8 cellular contexts compared by ENCODE assay signal in genomic region chr17:44218344-44219125, GRCh38. TPM values are rescaled to one million over a fixed set of nuclear protein-coding genes. Genes with fewer than 3 reads are reported as not detected.
DNase-seq lines count a peak whose midpoint lies in the region; ATAC-seq and TF ChIP-seq lines count a peak whose summit lies in the region.

No MANE protein-coding gene starts in this region.

- H3K4me2 ChIP-seq in GM23248 (ENCODE audit: unreplicated experiment), result peak overlapping the region; percentile 90
- peak overlapping the region; percentile 88 for H3K4me2 ChIP-seq in neural progenitor cell

- peak overlapping the region; percentile 37 for H3K27ac Mint-ChIP-seq in neural progenitor cell

- H3K9me2 ChIP-seq in GM23248 (ENCODE audit: insufficient read depth), result no peaks in the 10 kb centered on the region

- H3K27me3 ChIP-seq in GM23248 (replicated peaks; ENCODE audit: insufficient read depth) (no peaks in the 10 kb centered on the region), foreskin keratinocyte (no peaks in the 10 kb centered on the region), neural progenitor cell (no peaks in the 10 kb centered on the region), subcutaneous abdominal adipose tissue (ENCODE audit: control insufficient read depth in 5 of 5, insufficient read depth in 4 of 5, low read length in 5 of 5) (no peaks in the 10 kb centered on the region)

- H3F3A ChIP-seq in GM23248 (ENCODE audit: insufficient read depth), result peaks cover 17% of the 10 kb centered on the region
- peaks cover 38% of the 10 kb centered on the region for H3F3A ChIP-seq in neural progenitor cell (ENCODE audit: low read depth)

- H3K36me3 ChIP-seq in GM23248 (ENCODE audit: low read depth), result peaks cover 24% of the 10 kb centered on the region
- no peaks in the 10 kb centered on the region for H3K36me3 ChIP-seq in neural progenitor cell
- H3K36me3 ChIP-seq in subcutaneous abdominal adipose tissue (ENCODE audit: control insufficient read depth in 5 of 5, insufficient read depth in 5 of 5, low read length in 5 of 5), result peaks cover 3 to 34% (median 32%) of the 10 kb centered on the region in 5 donors

- WGBS in GM23248 (ENCODE audit: low coverage in 1 of 2, low lambda C conversion rate in 2 of 2, missing lambda C conversion rate in 2 of 2), 2 experiments, result 1 to 2% methylated on average over 6 to 50 of the region's 90 CpGs

- H3K27me3 Mint-ChIP-seq in neural progenitor cell (ENCODE audit: insufficient read depth, low read depth), result peaks cover 12% of the 10 kb centered on the region

- H2AFZ ChIP-seq in GM23248 (no peak overlapping the region), neural progenitor cell (replicated peaks) (no peak overlapping the region)

- H3K9ac ChIP-seq in GM23248 (peak overlapping the region; percentile 98), neural progenitor cell (peak overlapping the region; percentile 42), subcutaneous abdominal adipose tissue (ENCODE audit: low read length in 5 of 5) (peak overlapping the region; percentile 38 to 83 (median 71))

- H3K79me2 ChIP-seq in GM23248 (ENCODE audit: insufficient read depth), result peaks cover 42% of the 10 kb centered on the region
- H3K79me2 ChIP-seq in neural progenitor cell (ENCODE audit: low read depth), result peaks cover 73% of the 10 kb centered on the region

- no peaks in the 10 kb centered on the region for H3K9me3 Mint-ChIP-seq in neural progenitor cell

- in situ Hi-C loops in GM23248 (cut with MboI), result loop anchor here (25.0 kb wide), 2 partner anchors 319 to 419 kb away; no protein-coding TSS in a partner anchor

- peak; percentile 70 for DNase-seq in DMS153 treated with DMSO at 0.1 percent for 48 hours (lab: John Stamatoyannopoulos, UW; ENCODE audit: unreplicated experiment)
- DNase-seq in GM23248, result peak; percentile 94
- peak; percentile 87 for DNase-seq in M059J (ENCODE audit: low read depth)
- peak; percentile 85 for DNase-seq in activated gamma-delta T cell treated with Interleukin-2 at 50 U/mL for 16 hours
- DNase-seq in foreskin keratinocyte, result peak in 1 of 2 donors; percentile 78
- peak; percentile 94 for DNase-seq in neural progenitor cell (ENCODE audit: low spot score)

- H3K36me3 Mint-ChIP-seq in neural progenitor cell, result peaks cover 12% of the 10 kb centered on the region

- TF ChIP-seq CTCF in foreskin keratinocyte (conservative IDR thresholded peaks at IDR 0.05) (peak; percentile 64), neural progenitor cell (IDR thresholded peaks at IDR 0.05) (peak; percentile 66)

- H4K20me1 ChIP-seq in GM23248 (ENCODE audit: insufficient read depth) (no peaks in the 10 kb centered on the region), neural progenitor cell (ENCODE audit: low read depth) (peaks cover 55% of the 10 kb centered on the region)

- H3K9me3 ChIP-seq in GM23248 (ENCODE audit: low read depth) (no peaks in the 10 kb centered on the region), neural progenitor cell (ENCODE audit: low read depth) (no peaks in the 10 kb centered on the region), subcutaneous abdominal adipose tissue (ENCODE audit: control insufficient read depth in 5 of 5, low read length in 5 of 5) (no peaks in the 10 kb centered on the region)

- H3K4me3 ChIP-seq in GM23248, result peak overlapping the region; percentile 85
- peak overlapping the region; percentile 86 for H3K4me3 ChIP-seq in neural progenitor cell
- peak overlapping the region; percentile 66 to 89 (median 73) for H3K4me3 ChIP-seq in subcutaneous abdominal adipose tissue (ENCODE audit: low read depth in 1 of 5, low read length in 5 of 5)

- H3K27ac ChIP-seq in GM23248 (peak overlapping the region; percentile 85), foreskin keratinocyte (peak overlapping the region; percentile 62), neural progenitor cell (peak overlapping the region; percentile 95), subcutaneous abdominal adipose tissue (ENCODE audit: low read depth, low read length) (peak overlapping the region; percentile 74)

- peak overlapping the region; percentile 88 for H3K4me3 Mint-ChIP-seq in neural progenitor cell

- peak; percentile 50 for TF ChIP-seq POLR2A in Raji (IDR thresholded peaks at IDR 0.05; ENCODE audit: insufficient read depth, low read depth, low read length)

- ATAC-seq in foreskin keratinocyte, result peak; percentile 39

- peaks cover 22% of the 10 kb centered on the region for H3K4me1 ChIP-seq in GM23248 (ENCODE audit: insufficient read depth)
- peaks cover 15% of the 10 kb centered on the region for H3K4me1 ChIP-seq in foreskin keratinocyte
- H3K4me1 ChIP-seq in neural progenitor cell, result peaks cover 10% of the 10 kb centered on the region
- peaks cover 15 to 44% (median 41%) of the 10 kb centered on the region in 5 donors for H3K4me1 ChIP-seq in subcutaneous abdominal adipose tissue (ENCODE audit: control insufficient read depth in 5 of 5, insufficient read depth in 5 of 5, low read length in 5 of 5)

- H3K4me1 Mint-ChIP-seq in neural progenitor cell, result peaks cover 28% of the 10 kb centered on the region

RNA-seq across cellular contexts. Expression of gene UBTF, which starts 0.9 kb away (rescaled TPM):
- 61.1 and 62.3 TPM in 2 replicates for total RNA-seq in GM23248 (2014; rRNA removed; shearing (Covaris generic))
- polyA plus RNA-seq in GM23248 (2016; fragmentation: Nextera tagmentation; extraction: Ambion mirVana) (48.2 and 48.4 TPM in 2 replicates), foreskin keratinocyte (28.8 and 32.1 TPM in 2 replicates)
- 37.8 and 57.5 TPM in 2 replicates for total RNA-seq in M059J (2014; rRNA removed; shearing (Covaris generic))
- total RNA-seq in foreskin keratinocyte (49.8 and 56.0 TPM in 2 replicates), neural progenitor cell (ENCODE audit: low replicate concordance) (23.7 and 32.9 TPM in 2 replicates)

RNA-seq across cellular contexts. Expression of gene ATXN7L3, which starts 18.9 kb away (rescaled TPM):
- 48.2 and 60.4 TPM in 2 replicates for total RNA-seq in GM23248 (2014; rRNA removed; shearing (Covaris generic))
- polyA plus RNA-seq in GM23248 (2016; fragmentation: Nextera tagmentation; extraction: Ambion mirVana) (9.8 and 10.0 TPM in 2 replicates), foreskin keratinocyte (26.6 and 28.7 TPM in 2 replicates)
- 21.3 and 32.7 TPM in 2 replicates for total RNA-seq in M059J (2014; rRNA removed; shearing (Covaris generic))
- total RNA-seq in foreskin keratinocyte (43.5 and 45.3 TPM in 2 replicates), neural progenitor cell (ENCODE audit: low replicate concordance) (38.9 and 73.6 TPM in 2 replicates)

RNA-seq across cellular contexts. Expression of gene TMUB2, which starts 31.8 kb away (rescaled TPM):
- total RNA-seq in GM23248 (2014; rRNA removed; shearing (Covaris generic)), result 41.6 and 42.6 TPM in 2 replicates
- polyA plus RNA-seq in GM23248 (2016; fragmentation: Nextera tagmentation; extraction: Ambion mirVana), result 44.6 and 45.0 TPM in 2 replicates
- 36.8 and 37.6 TPM in 2 replicates for total RNA-seq in M059J (2014; rRNA removed; shearing (Covaris generic))
- 20.3 and 20.4 TPM in 2 replicates for total RNA-seq in foreskin keratinocyte
- 23.7 and 25.7 TPM in 2 replicates for polyA plus RNA-seq in foreskin keratinocyte
- total RNA-seq in neural progenitor cell (ENCODE audit: low replicate concordance), result 16.6 and 26.3 TPM in 2 replicates

RNA-seq across cellular contexts. Expression of gene ASB16, which starts 48.0 kb away (rescaled TPM):
- total RNA-seq in GM23248 (2014; rRNA removed; shearing (Covaris generic)), result not detected in 2 replicates
- polyA plus RNA-seq in GM23248 (2016; fragmentation: Nextera tagmentation; extraction: Ambion mirVana) (0.22 and 0.25 TPM in 2 replicates), foreskin keratinocyte (not detected in 2 replicates)
- not detected in 2 replicates for total RNA-seq in M059J (2014; rRNA removed; shearing (Covaris generic))
- total RNA-seq in foreskin keratinocyte (not detected in 2 replicates), neural progenitor cell (ENCODE audit: low replicate concordance) (not detected in 2 replicates)

RNA-seq across cellular contexts. Expression of gene SLC4A1, which starts 49.4 kb away (rescaled TPM):
- not detected in 2 replicates for total RNA-seq in GM23248 (2014; rRNA removed; shearing (Covaris generic))
- polyA plus RNA-seq in GM23248 (2016; fragmentation: Nextera tagmentation; extraction: Ambion mirVana), result not detected in 2 replicates
- total RNA-seq in M059J (2014; rRNA removed; shearing (Covaris generic)), result not detected in 2 replicates
- total RNA-seq in foreskin keratinocyte, result not detected in 2 replicates
- polyA plus RNA-seq in foreskin keratinocyte, result not detected in 2 replicates
- total RNA-seq in neural progenitor cell (ENCODE audit: low replicate concordance), result not detected in 2 replicates

Comparison
In these comparisons a context has a peak if more than half of its experiments do, and no peak if none do; other contexts are left out.
1. H3K9ac ChIP-seq: peak in every context shown above with its lines; median percentile 98 in GM23248; 71 in subcutaneous abdominal adipose tissue; 42 in neural progenitor cell.